Comparison of ENCODE assay signal across 9 cellular contexts in the genomic region with DNA sequence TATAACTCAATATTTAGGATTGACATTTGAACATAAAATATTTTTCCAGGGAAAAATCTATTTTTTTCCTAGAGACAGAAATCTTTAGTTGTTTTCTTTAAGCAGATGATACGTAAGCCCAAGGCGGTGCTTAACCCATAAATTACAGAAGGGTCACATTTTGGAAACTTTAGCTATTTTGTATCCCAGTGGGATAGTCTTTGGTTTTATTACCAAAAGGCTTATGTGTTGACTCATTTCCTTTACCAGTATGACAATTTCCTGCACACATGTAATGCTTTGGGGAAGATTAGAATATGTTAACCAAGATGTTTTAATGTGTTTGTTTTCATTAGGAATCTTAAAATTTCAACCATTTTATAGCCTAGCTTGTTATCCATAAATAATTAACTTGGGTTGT. TPM values are rescaled to one million over a fixed set of nuclear protein-coding genes. Genes with fewer than 3 reads are reported as not detected.
DNase-seq lines count a peak whose midpoint lies in the region; ATAC-seq and FAIRE-seq lines count a peak whose summit lies in the region.
"Had no signal": no experiment of that assay in that cellular context is flagged by ENCODE, and none has a peak within 500 bp of the region (broad histone marks: within the 10 kb centered on the region; RNA-seq: fewer than 3 reads in every experiment).

No MANE protein-coding gene starts in this region.

- H3K27me3 ChIP-seq in GM23248 (replicated peaks; ENCODE audit: insufficient read depth), result no peaks in the 10 kb centered on the region

- H3K79me2 ChIP-seq in GM23248 (ENCODE audit: insufficient read depth), result peaks cover 73% of the 10 kb centered on the region

- 0 to 4% methylated on average over 2 of the region's 2 CpGs for WGBS in GM23248 (ENCODE audit: low coverage in 1 of 2, low lambda C conversion rate in 2 of 2, missing lambda C conversion rate in 2 of 2), 2 experiments

- H2AFZ ChIP-seq in GM23248, result no peak overlapping the region

- FAIRE-seq in RCC 7860 (lab: Jason Lieb, UNC), result peak; percentile 80

- no peak for ATAC-seq in GM18861 (IDR thresholded peaks at IDR 0.05; ENCODE audit: unreplicated experiment)
- ATAC-seq in HG03196 (IDR thresholded peaks at IDR 0.05; ENCODE audit: unreplicated experiment), result no peak

- H3K9me2 ChIP-seq in GM23248 (ENCODE audit: insufficient read depth), result no peaks in the 10 kb centered on the region

- peaks cover 36% of the 10 kb centered on the region for H3K36me3 ChIP-seq in GM23248 (ENCODE audit: low read depth)

- H3K9me3 ChIP-seq in GM23248 (ENCODE audit: low read depth), result no peaks in the 10 kb centered on the region

- peak overlapping the region; percentile 31 for H3K4me3 ChIP-seq in GM23248
- H3K4me3 ChIP-seq in skeletal muscle cell (ENCODE audit: low read depth, low read length), result no peak overlapping the region

- H3K4me1 ChIP-seq in GM23248 (ENCODE audit: insufficient read depth), result peaks cover 27% of the 10 kb centered on the region

- peak; percentile 89 for DNase-seq in GM23248
- peak; percentile 33 for DNase-seq in RCC 7860 (ENCODE audit: low spot score)
- peak; percentile 90 for DNase-seq in dermis blood vessel endothelial cell
- peak; percentile 75 for DNase-seq in skeletal muscle cell (ENCODE audit: low read depth)
- no peak for DNase-seq in NCI-H1048 (lab: John Stamatoyannopoulos, UW)
- DNase-seq: activated CD4-positive, alpha-beta T cell treated with anti-CD3 and anti-CD28 coated beads for 48 hours; Karpas-422 had no signal

- peak overlapping the region; percentile 82 for H3K27ac ChIP-seq in GM23248

- H3K4me2 ChIP-seq in GM23248 (ENCODE audit: unreplicated experiment), result peak overlapping the region; percentile 66

- peak overlapping the region; percentile 41 for H3K9ac ChIP-seq in GM23248

- H4K20me1 ChIP-seq in GM23248 (ENCODE audit: insufficient read depth), result no peaks in the 10 kb centered on the region

- H3F3A ChIP-seq in GM23248 (ENCODE audit: insufficient read depth), result peaks cover 28% of the 10 kb centered on the region

- in situ Hi-C loops in GM23248 (cut with MboI), result no loop called here

RNA-seq across cellular contexts. Expression of a gene that starts 24.8 kb away (rescaled TPM):
- 91.7 and 118 TPM in 2 replicates for total RNA-seq in GM23248 (2014; rRNA removed; shearing (Covaris generic))
- polyA plus RNA-seq in GM23248 (2016; fragmentation: Nextera tagmentation; extraction: Ambion mirVana), result 74.3 and 76.7 TPM in 2 replicates
- total RNA-seq in dermis blood vessel endothelial cell, result 164 and 211 TPM in 2 replicates
